In the genomic region with DNA sequence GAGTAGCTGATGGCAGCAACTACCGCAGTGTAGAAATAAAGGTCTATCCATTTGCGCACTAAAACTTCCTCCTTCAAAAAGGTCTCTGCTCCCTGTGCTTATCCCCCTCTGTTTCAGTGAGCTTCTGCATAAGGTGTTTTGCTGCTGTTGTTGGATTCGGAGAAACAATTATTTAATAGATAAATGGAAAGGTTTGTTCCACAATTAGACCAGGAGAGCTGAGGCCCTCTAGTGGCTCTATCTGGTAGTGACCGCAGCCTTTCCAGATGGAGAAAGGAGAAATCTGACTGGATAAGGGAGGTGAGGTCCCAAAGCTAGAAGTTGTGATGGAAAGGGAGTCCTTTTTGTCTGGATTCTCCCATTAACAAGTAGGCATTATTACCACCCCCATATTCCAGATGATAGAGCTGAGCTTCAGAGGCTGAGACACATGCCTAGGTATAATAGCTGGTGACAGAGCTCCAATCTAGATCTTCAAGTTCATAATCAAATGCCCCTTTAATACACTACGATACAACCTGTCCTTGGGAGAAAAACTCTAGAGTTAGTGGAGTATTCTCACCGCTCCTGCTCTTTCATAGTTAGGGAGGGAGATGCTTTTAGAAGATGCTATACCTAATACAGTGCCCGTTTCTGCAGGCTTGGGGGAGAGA, we compare ENCODE assay signal across 9 cellular contexts. TPM values are rescaled to one million over a fixed set of nuclear protein-coding genes. Genes with fewer than 3 reads are reported as not detected.
DNase-seq lines count a peak whose midpoint lies in the region; ATAC-seq and TF ChIP-seq lines count a peak whose summit lies in the region.
"Had no signal": no experiment of that assay in that cellular context is flagged by ENCODE, and none has a peak within 500 bp of the region (broad histone marks: within the 10 kb centered on the region; RNA-seq: fewer than 3 reads in every experiment).

No MANE protein-coding gene starts in this region.

- peak; percentile 66 for TF ChIP-seq CTCF in RWPE2 (IDR thresholded peaks at IDR 0.05; ENCODE audit: poor library complexity, severe bottlenecking)
- TF ChIP-seq CTCF in MCF 10A (IDR thresholded peaks at IDR 0.05; ENCODE audit: unreplicated experiment), result peak; percentile 56
- peak; percentile 76 to 86 (median 83) for TF ChIP-seq CTCF in right lobe of liver (IDR thresholded peaks at IDR 0.05)
- peak; percentile 43 to 66 (median 55) for TF ChIP-seq CTCF in testis (IDR thresholded peaks at IDR 0.05)

- no TSS peak for BruUV-seq in MCF 10A (replicated peaks; lab: Mats Ljungman, UMichigan)

- CTCF ChIA-PET in MCF 10A (lab: Yijun Ruan, JAX), result interaction anchor here (0.5 to 7.4 kb wide), 36 partner anchors 8 to 1808 kb away, joined by 3 to 126 read pairs (median 4); no protein-coding TSS in a partner anchor

- no peaks in the 10 kb centered on the region for H3K27me3 Mint-ChIP-seq in MCF 10A (ENCODE audit: insufficient read depth, unreplicated experiment)

- intact Hi-C loops in MCF 10A (cut with micrococcal nuclease), result loop anchor here (1.0 to 5.0 kb wide), 5 partner anchors 290 to 1860 kb away; a partner anchor contains a TSS
- intact Hi-C loops in right lobe of liver (cut with DNase I), result loop anchor here (10.0 kb wide), 1 partner anchor 878 kb away; no protein-coding TSS in a partner anchor
- intact Hi-C loops in testis (cut with DNase I; ENCODE audit: low total_unique reads), result loop anchor here (10.0 kb wide), 1 partner anchor 878 kb away; no protein-coding TSS in a partner anchor

- no peak overlapping the region for H3K27ac Mint-ChIP-seq in MCF 10A (ENCODE audit: low read depth, unreplicated experiment)
- H3K27ac Mint-ChIP-seq: stimulated activated naive CD8-positive, alpha-beta T cell treated with anti-CD3 and anti-CD28 coated beads, Interleukin-15, Interleukin-2, amounts not matched to agents 100 ng/mL and 50 ng/mL, for 24 hours had no signal

- DNase-seq in NCI-H446 (lab: John Stamatoyannopoulos, UW) (peak; percentile 34 to 42), NCI-H446 treated with DMSO at 0.1 percent for 48 hours (lab: John Stamatoyannopoulos, UW) (no peak), RWPE2 (ENCODE audit: low spot score) (no peak), MCF 10A (ENCODE audit: unreplicated experiment) (peak; percentile 69), right lobe of liver (peak in 2 of 3 donors; percentile 47 to 50), testis (peak; percentile 72)
- DNase-seq in effector CD8-positive, alpha-beta T cell (lab: John Stamatoyannopoulos, UW), result no peak

- no peaks in the 10 kb centered on the region for H3K4me1 Mint-ChIP-seq in MCF 10A (ENCODE audit: insufficient read depth, unreplicated experiment)

- H3K27ac ChIP-seq in RWPE2 (ENCODE audit: poor library complexity, severe bottlenecking), result no peak overlapping the region
- H3K27ac ChIP-seq in right lobe of liver, result no peak overlapping the region
- H3K27ac ChIP-seq in testis, result no peak overlapping the region

- no peaks in the 10 kb centered on the region for H3K9me3 ChIP-seq in RWPE2 (ENCODE audit: severe bottlenecking)
- no peaks in the 10 kb centered on the region for H3K9me3 ChIP-seq in right lobe of liver
- H3K9me3 ChIP-seq in testis, result no peaks in the 10 kb centered on the region

- H3K9me3 Mint-ChIP-seq in MCF 10A (ENCODE audit: unreplicated experiment), result peaks cover 7% of the 10 kb centered on the region
- H3K9me3 Mint-ChIP-seq: stimulated activated naive CD8-positive, alpha-beta T cell treated with anti-CD3 and anti-CD28 coated beads, Interleukin-15, Interleukin-2, amounts not matched to agents 100 ng/mL and 50 ng/mL, for 24 hours had no signal

- POLR2A ChIA-PET in MCF 10A (lab: Yijun Ruan, JAX), result interaction anchor here (0.6 to 1.7 kb wide), 5 partner anchors 148 to 879 kb away, joined by 3 to 9 read pairs (median 5); a partner anchor contains a TSS

- ATAC-seq in HG02970 (IDR thresholded peaks at IDR 0.05; ENCODE audit: low FRiP score, unreplicated experiment), result peak; percentile 54
- ATAC-seq in RWPE2 (ENCODE audit: low read depth), result no peak
- peak; percentile 68 to 84 (median 80) for ATAC-seq in right lobe of liver

- H3K4me3 Mint-ChIP-seq in MCF 10A (ENCODE audit: unreplicated experiment), result no peak overlapping the region
- H3K4me3 Mint-ChIP-seq: stimulated activated naive CD8-positive, alpha-beta T cell treated with anti-CD3 and anti-CD28 coated beads, Interleukin-15, Interleukin-2, amounts not matched to agents 100 ng/mL and 50 ng/mL, for 24 hours had no signal

- H3K4me1 ChIP-seq in RWPE2 (ENCODE audit: insufficient read depth, poor library complexity, severe bottlenecking) (no peaks in the 10 kb centered on the region), right lobe of liver (no peaks in the 10 kb centered on the region), testis (no peaks in the 10 kb centered on the region)

- no peaks in the 10 kb centered on the region for H3K36me3 ChIP-seq in RWPE2 (ENCODE audit: low read depth)
- H3K36me3 ChIP-seq in right lobe of liver, result no peaks in the 10 kb centered on the region
- H3K36me3 ChIP-seq in testis (ENCODE audit: low read depth, missing control alignments), result no peaks in the 10 kb centered on the region

- WGBS in right lobe of liver (ENCODE audit: insufficient coverage, low coverage, low lambda C conversion rate, missing lambda C conversion rate), result 33% methylated on average over 7 of the region's 7 CpGs
- WGBS in testis, 2 donors, result 52 to 53% methylated on average over 4 to 7 of the region's 7 CpGs

- H3K4me3 ChIP-seq in RWPE2 (ENCODE audit: severe bottlenecking), result no peak overlapping the region
- H3K4me3 ChIP-seq in right lobe of liver, result no peak overlapping the region
- H3K4me3 ChIP-seq in testis, result no peak overlapping the region

- H3K27me3 ChIP-seq in RWPE2 (ENCODE audit: insufficient read depth, poor library complexity, severe bottlenecking), result peaks cover 3% of the 10 kb centered on the region
- H3K27me3 ChIP-seq in right lobe of liver, result peaks cover 0 to 5% of the 10 kb centered on the region in 2 donors
- no peaks in the 10 kb centered on the region for H3K27me3 ChIP-seq in testis

- no peaks in the 10 kb centered on the region for H3K36me3 Mint-ChIP-seq in MCF 10A (ENCODE audit: insufficient read depth, unreplicated experiment)

- TF ChIP-seq POLR2A in right lobe of liver (IDR thresholded peaks at IDR 0.05) (no peak), testis (IDR thresholded peaks at IDR 0.05) (no peak)

RNA-seq across cellular contexts. Expression of a gene that starts 5.1 kb away (rescaled TPM):
- 0.05 TPM in 1 of 2 replicates, not detected in the other for total RNA-seq in MCF 10A (2022)
- total RNA-seq in right lobe of liver, result not detected
- total RNA-seq in testis, result 1 to 10 TPM; 3.5 to 9.6 TPM
- polyA plus RNA-seq in testis (ENCODE audit: insufficient read depth, low read depth, low replicate concordance), result 2.4 TPM

Comparison
In these comparisons a context has a peak if more than half of its experiments do, and no peak if none do; other contexts are left out.
1. DNase-seq: peak in NCI-H446 (2 of 2), MCF 10A (single experiment), right lobe of liver (2 of 3) and testis (single experiment); none in NCI-H446 treated with DMSO at 0.1 percent for 48 hours (single experiment), RWPE2 (single experiment) and effector CD8-positive, alpha-beta T cell (single experiment).
2. Peak in every context shown above with its lines, with median percentiles within 50 percentile points of each other: CTCF ChIP-seq.